Comparison of ENCODE assay signal across 31 cellular contexts in the genomic region with DNA sequence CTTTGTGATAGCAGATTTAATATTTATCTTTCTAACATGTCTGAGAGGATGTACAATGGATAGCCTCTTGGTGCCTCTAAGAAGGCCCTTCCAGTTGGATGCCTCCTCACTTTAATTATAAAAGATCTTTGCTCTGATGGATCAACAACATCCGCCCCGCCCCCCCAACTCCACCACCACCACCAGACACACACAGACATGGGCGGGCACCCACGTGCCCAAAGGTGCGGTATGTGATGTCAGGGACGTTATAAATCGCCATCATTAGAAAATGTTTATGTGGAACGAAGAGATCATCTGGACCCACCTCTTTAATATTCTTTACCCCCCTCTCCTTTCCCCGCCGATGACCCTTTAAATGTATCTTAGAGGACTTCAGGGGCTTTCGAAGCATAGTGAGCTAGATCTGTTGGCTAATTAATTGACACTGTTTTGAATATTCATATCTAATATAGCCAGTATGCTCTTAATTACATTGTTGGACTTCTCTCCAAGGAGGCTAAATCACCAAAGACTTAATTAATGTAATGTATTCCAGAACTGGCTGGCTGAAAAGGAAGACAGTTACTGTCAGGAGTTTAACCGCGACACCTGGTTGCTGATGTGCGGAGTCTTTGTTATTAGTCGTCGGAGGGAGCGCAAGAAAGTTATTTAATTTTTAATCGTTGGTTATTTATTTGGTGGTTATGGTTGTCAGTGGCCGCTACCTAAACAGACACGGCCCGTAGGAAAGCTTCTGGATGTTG. TPM values are rescaled to one million over a fixed set of nuclear protein-coding genes. Genes with fewer than 3 reads are reported as not detected.
DNase-seq lines count a peak whose midpoint lies in the region; ATAC-seq lines count a peak whose summit lies in the region.
"Had no signal": no experiment of that assay in that cellular context is flagged by ENCODE, and none has a peak within 500 bp of the region (broad histone marks: within the 10 kb centered on the region; RNA-seq: fewer than 3 reads in every experiment).

No MANE protein-coding gene starts in this region.

- H3K36me3 ChIP-seq in iPS DF 6.9 (ENCODE audit: control insufficient read depth, insufficient read depth, low read length) (no peaks in the 10 kb centered on the region; the same call in 1 of the 2 replicates), skeletal muscle satellite cell (ENCODE audit: insufficient read depth, low read length) (no peaks in the 10 kb centered on the region)
- H3K36me3 ChIP-seq: cardiac muscle cell, vagina had no signal

- ATAC-seq in HG03095 (IDR thresholded peaks at IDR 0.05; ENCODE audit: unreplicated experiment), result no peak
- ATAC-seq: A549, GM12878, HepG2, left cardiac atrium, right cardiac atrium had no signal

- peaks cover 68% of the 10 kb centered on the region for H3K27me3 ChIP-seq in iPS DF 6.9 (ENCODE audit: control insufficient read depth, insufficient read depth, low read length)
- peaks cover 89% of the 10 kb centered on the region for H3K27me3 ChIP-seq in skeletal muscle satellite cell (ENCODE audit: control insufficient read depth, insufficient read depth, low read length)

- no CpG with 5 or more reads among the region's 21 CpGs for WGBS in iPS DF 6.9 (ENCODE audit: insufficient coverage, insufficient read length)

- H3K4me2 ChIP-seq in skeletal muscle satellite cell (ENCODE audit: low read length), result peak overlapping the region; percentile 27
- H3K4me2 ChIP-seq: PC-9 had no signal

- peaks cover 76% of the 10 kb centered on the region for H3K27me3 Mint-ChIP-seq in activated naive CD4-positive, alpha-beta T cell treated with anti-CD3 and anti-CD28 coated beads, Interleukin-2, amount 10 ng/mL, durations not matched to agents 7 days and 5 days

- DNase-seq in activated naive CD4-positive, alpha-beta T cell treated with anti-CD3 and anti-CD28 coated beads, Interleukin-2, amount 10 ng/mL, durations not matched to agents 7 days and 5 days, result no peak
- DNase-seq in activated naive CD4-positive, alpha-beta T cell treated with anti-CD3 and anti-CD28 coated beads, Interleukin-2, amount 50 U/mL, for 16 hours, result no peak
- DNase-seq in NCI-H69 (lab: John Stamatoyannopoulos, UW) (peak; percentile 34), iPS DF 6.9 (ENCODE audit: low read depth, low spot score) (no peak), SIG-M5 treated with dmso at 0.1 percent for 504 hours (lab: John Stamatoyannopoulos, UW; ENCODE audit: unreplicated experiment) (no peak), HuH-7 (ENCODE audit: low spot score) (no peak)
- DNase-seq: activated CD4-positive, CD25-positive, alpha-beta regulatory T cell treated with anti-CD3 and anti-CD28 coated beads, Interleukin-2, amount 50 U/mL, for 72 hours; activated CD8-positive, alpha-beta memory T cell treated with anti-CD3 and anti-CD28 coated beads for 24 hours; activated T-cell treated with anti-CD3 and anti-CD28 coated beads, Interleukin-2, amount 50 U/mL, for 1 hour; amniotic stem cell; cortex of kidney; HCEC 1CT; left cardiac atrium; NCI-H1092 treated with DMSO at 0.1 percent for 48 hours; NCI-H2107; NK-92 treated with Interleukin-12 subunit alpha and Interleukin-12 subunit beta, amount 100 ng/mL, for 24 hours; PC-9; SHP77; stimulated activated CD4-positive, alpha-beta T cell treated with anti-CD3 and anti-CD28 coated beads, Interleukin-4, amount 100 ng/mL, for 4 hours; stimulated activated naive CD4-positive, alpha-beta T cell treated with Interleukin-2 at 50 U/mL for 16 hours; testis had no signal

- no peak overlapping the region for H3K4me3 Mint-ChIP-seq in activated naive CD4-positive, alpha-beta T cell treated with anti-CD3 and anti-CD28 coated beads, Interleukin-2, amount 10 ng/mL, durations not matched to agents 7 days and 5 days

- H3K4me1 ChIP-seq in iPS DF 6.9 (ENCODE audit: control insufficient read depth, insufficient read depth, low read length) (peaks cover 3% of the 10 kb centered on the region), skeletal muscle satellite cell (ENCODE audit: control insufficient read depth, insufficient read depth, low read length) (peaks cover 15% of the 10 kb centered on the region)

- no peaks in the 10 kb centered on the region for H3K9me3 Mint-ChIP-seq in activated naive CD4-positive, alpha-beta T cell treated with anti-CD3 and anti-CD28 coated beads, Interleukin-2, amount 10 ng/mL, durations not matched to agents 7 days and 5 days

- H3K27ac Mint-ChIP-seq in activated naive CD4-positive, alpha-beta T cell treated with anti-CD3 and anti-CD28 coated beads, Interleukin-2, amount 10 ng/mL, durations not matched to agents 7 days and 5 days, result peak overlapping the region; percentile 11

- H3K27ac ChIP-seq in iPS DF 6.9 (ENCODE audit: low read length), result no peak overlapping the region
- H3K27ac ChIP-seq: A549, cardiac muscle cell, PC-9, testis, vagina had no signal

- peaks cover 7% of the 10 kb centered on the region for H3K36me3 Mint-ChIP-seq in activated naive CD4-positive, alpha-beta T cell treated with anti-CD3 and anti-CD28 coated beads, Interleukin-2, amount 10 ng/mL, durations not matched to agents 7 days and 5 days

- H3K9me3 ChIP-seq in iPS DF 6.9 (ENCODE audit: control insufficient read depth, insufficient read depth, low read length) (no peaks in the 10 kb centered on the region), skeletal muscle satellite cell (replicated peaks; ENCODE audit: low read length) (no peaks in the 10 kb centered on the region)
- H3K9me3 ChIP-seq: A549, testis, vagina had no signal

- no peak overlapping the region for H3K9ac ChIP-seq in skeletal muscle satellite cell (ENCODE audit: low read depth, low read length)

- H3K4me3 ChIP-seq in iPS DF 6.9 (ENCODE audit: low read length), result peak overlapping the region; percentile 22; the same call in 1 of the 2 replicates
- no peak overlapping the region for H3K4me3 ChIP-seq in skeletal muscle satellite cell (ENCODE audit: low read length)
- H3K4me3 ChIP-seq: A549, cardiac muscle cell, GM12878, PC-9, testis, vagina had no signal

- CTCF ChIA-PET in activated naive CD4-positive, alpha-beta T cell treated with anti-CD3 and anti-CD28 coated beads, Interleukin-2, amount 10 ng/mL, durations not matched to agents 7 days and 5 days (lab: Charles Lee), result no interaction called here

- peaks cover 10% of the 10 kb centered on the region for H3K4me1 Mint-ChIP-seq in activated naive CD4-positive, alpha-beta T cell treated with anti-CD3 and anti-CD28 coated beads, Interleukin-2, amount 10 ng/mL, durations not matched to agents 7 days and 5 days

RNA-seq across cellular contexts. Expression of a gene that starts 6.1 kb away (rescaled TPM):
- not detected in 2 replicates for total RNA-seq in skeletal muscle satellite cell (2012; rRNA removed)
- total RNA-seq: cardiac muscle cell, fibroblast of lung, GM12878, HepG2, left cardiac atrium, osteoblast, PC-9, right cardiac atrium, testis, vagina had no signal
